Comparison of ENCODE assay signal across 1 cellular context in genomic region chr22:28978863-28979799, GRCh38.
TF ChIP-seq lines count a peak whose summit lies in the region.

No MANE protein-coding gene starts in this region.

TF ChIP-seq in HEK293, 187 proteins besides CTCF, POLR2A, EP300 and RAD21 (continued from another document):
- peak; percentile 70 for TF ChIP-seq PRDM6 (tag by site-specific recombination; IDR thresholded peaks at IDR 0.05)
- no peak for TF ChIP-seq ZNF560 (tag by site-specific recombination; IDR thresholded peaks at IDR 0.05; ENCODE audit: borderline replicate concordance)
- TF ChIP-seq KLF17 (tag by site-specific recombination; IDR thresholded peaks at IDR 0.05), result no peak
- TF ChIP-seq ZNF354C (tag by site-specific recombination; IDR thresholded peaks at IDR 0.05; ENCODE audit: borderline replicate concordance, low read depth), result no peak
- no peak for TF ChIP-seq ZNF530 (tag by site-specific recombination; IDR thresholded peaks at IDR 0.05; ENCODE audit: low read depth)
- no peak for TF ChIP-seq KLF1 (tag by site-specific recombination; IDR thresholded peaks at IDR 0.05)
- TF ChIP-seq ZNF629 (tag by site-specific recombination; IDR thresholded peaks at IDR 0.05), result no peak
- TF ChIP-seq ZNF596 (tag by site-specific recombination; IDR thresholded peaks at IDR 0.05), result no peak
- TF ChIP-seq ZBTB44 (tag by site-specific recombination; IDR thresholded peaks at IDR 0.05), result no peak
- no peak for TF ChIP-seq ZNF112 (tag by site-specific recombination; IDR thresholded peaks at IDR 0.05)
- no peak for TF ChIP-seq PRDM10 (tag by site-specific recombination; IDR thresholded peaks at IDR 0.05)
- TF ChIP-seq ZNF514 (tag by site-specific recombination; IDR thresholded peaks at IDR 0.05), result no peak
- TF ChIP-seq YY2 (tag by site-specific recombination; IDR thresholded peaks at IDR 0.05), result peak; percentile 52; the same call in 1 of the 2 replicates
- no peak for TF ChIP-seq GLIS1 (tag by site-specific recombination; IDR thresholded peaks at IDR 0.05)
- no peak for TF ChIP-seq ZNF473 (tag by site-specific recombination; IDR thresholded peaks at IDR 0.05)
